ENCODE assay signal across 9 cellular contexts in the genomic region with DNA sequence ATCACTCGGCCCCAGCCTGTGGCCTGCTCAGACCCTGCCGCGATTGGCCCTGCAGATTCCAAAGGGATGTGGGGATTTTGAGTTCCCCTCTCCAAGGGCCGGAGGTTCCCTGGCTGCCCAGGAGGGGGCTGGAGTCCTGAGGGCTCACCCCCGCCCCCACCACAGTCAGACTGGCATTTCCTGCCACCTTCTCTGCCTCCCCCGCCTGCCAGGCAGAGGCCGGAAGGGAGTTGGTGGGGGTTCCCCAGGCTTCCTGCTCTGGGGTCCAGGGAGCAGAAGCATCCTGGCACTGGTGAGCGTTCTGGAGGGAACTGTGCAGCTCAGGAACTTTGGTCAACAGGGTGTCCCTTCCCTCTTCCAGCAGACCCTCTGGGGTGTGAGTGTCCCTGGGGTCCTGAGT.
DNase-seq lines count a peak whose midpoint lies in the region; ATAC-seq and TF ChIP-seq lines count a peak whose summit lies in the region.
"Had no signal": no experiment of that assay in that cellular context is flagged by ENCODE, and none has a peak within 500 bp of the region (broad histone marks: within the 10 kb centered on the region; RNA-seq: fewer than 3 reads in every experiment).

No MANE protein-coding gene starts in this region.

- H3K9me3 Mint-ChIP-seq in CD8-positive, alpha-beta memory T cell = peaks cover 0 to 3% (median 0%) of the 10 kb centered on the region in 5 donors
- H3K9me3 Mint-ChIP-seq in activated naive CD4-positive, alpha-beta T cell treated with anti-CD3 and anti-CD28 coated beads, Interleukin-2, amount 50 U/mL, for 24 hours = no peaks in the 10 kb centered on the region

- TF ChIP-seq CTCF in neutrophil (IDR thresholded peaks at IDR 0.05) = no peak
- TF ChIP-seq CTCF in thyroid gland (IDR thresholded peaks at IDR 0.05) = no peak

- no peaks in the 10 kb centered on the region for H3K36me3 ChIP-seq in CD8-positive, alpha-beta memory T cell (ENCODE audit: insufficient read depth, low read length)
- peaks cover 13% of the 10 kb centered on the region for H3K36me3 ChIP-seq in neutrophil
- peaks cover 0 to 2% of the 10 kb centered on the region in 2 donors for H3K36me3 ChIP-seq in thyroid gland

- H3K27me3 ChIP-seq in CD8-positive, alpha-beta memory T cell (ENCODE audit: insufficient read depth, low read length, poor library complexity, severe bottlenecking) = no peaks in the 10 kb centered on the region
- H3K27me3 ChIP-seq in neutrophil = no peaks in the 10 kb centered on the region
- H3K27me3 ChIP-seq in thyroid gland = no peaks in the 10 kb centered on the region

- intact Hi-C loops in thyroid gland (cut with DNase I) = no loop called here

- TF ChIP-seq POLR2A in thyroid gland (IDR thresholded peaks at IDR 0.05) = no peak

- no peaks in the 10 kb centered on the region for H3K27me3 Mint-ChIP-seq in CD8-positive, alpha-beta memory T cell
- no peaks in the 10 kb centered on the region for H3K27me3 Mint-ChIP-seq in activated naive CD4-positive, alpha-beta T cell treated with anti-CD3 and anti-CD28 coated beads, Interleukin-2, amount 50 U/mL, for 24 hours
- H3K27me3 Mint-ChIP-seq: brain had no signal

- no peak for ATAC-seq in HG03457 (IDR thresholded peaks at IDR 0.05; ENCODE audit: unreplicated experiment)

- CTCF ChIA-PET in CD8-positive, alpha-beta memory T cell (lab: Charles Lee) = interaction anchor here (0.9 to 3.3 kb wide), 3 partner anchors 11 to 46 kb away, joined by 3 to 11 read pairs (median 4); no protein-coding TSS in a partner anchor

- no peaks in the 10 kb centered on the region for H3K9me3 ChIP-seq in CD8-positive, alpha-beta memory T cell (ENCODE audit: low read length)
- H3K9me3 ChIP-seq in neutrophil = no peaks in the 10 kb centered on the region
- no peaks in the 10 kb centered on the region for H3K9me3 ChIP-seq in thyroid gland

- H3K4me3 Mint-ChIP-seq in CD8-positive, alpha-beta memory T cell = peak overlapping the region; percentile 75 to 92 (median 84)
- H3K4me3 Mint-ChIP-seq in activated naive CD4-positive, alpha-beta T cell treated with anti-CD3 and anti-CD28 coated beads, Interleukin-2, amount 50 U/mL, for 24 hours = peak overlapping the region; percentile 80
- H3K4me3 Mint-ChIP-seq: brain had no signal

- 68 to 74% methylated on average over 3 to 6 of the region's 8 CpGs for WGBS in thyroid gland, 2 donors

- H3K27ac ChIP-seq in CD8-positive, alpha-beta memory T cell (ENCODE audit: low read depth, low read length) = peak overlapping the region; percentile 66
- H3K27ac ChIP-seq in neutrophil (peak overlapping the region; percentile 100), thyroid gland (peak overlapping the region in 1 of 3 donors; percentile 33)

- peak; percentile 53 to 70 (median 64) for DNase-seq in CD8-positive, alpha-beta memory T cell
- DNase-seq in SW 1271 (lab: John Stamatoyannopoulos, UW) (peak; percentile 46 to 70), thyroid gland (no peak), hypothalamus (lab: John Stamatoyannopoulos, UW) (no peak), NCI-H69 (lab: John Stamatoyannopoulos, UW) (no peak)

- peaks cover 50 to 63% (median 50%) of the 10 kb centered on the region in 3 donors for H3K4me1 Mint-ChIP-seq in CD8-positive, alpha-beta memory T cell
- H3K4me1 Mint-ChIP-seq in activated naive CD4-positive, alpha-beta T cell treated with anti-CD3 and anti-CD28 coated beads, Interleukin-2, amount 50 U/mL, for 24 hours = peaks cover 42% of the 10 kb centered on the region
- H3K4me1 Mint-ChIP-seq: brain had no signal

- POLR2A ChIA-PET in CD8-positive, alpha-beta memory T cell (lab: Charles Lee) = no interaction called here

- H3K4me3 ChIP-seq in CD8-positive, alpha-beta memory T cell (ENCODE audit: low read length) = peak overlapping the region; percentile 62
- H3K4me3 ChIP-seq in neutrophil (ENCODE audit: low read depth in 1 of 2, low read length in 1 of 2) (peak overlapping the region; percentile 62 to 77), thyroid gland (replicated peaks in 1 of 3) (no peak overlapping the region)

- H3K4me1 ChIP-seq in CD8-positive, alpha-beta memory T cell (ENCODE audit: insufficient read depth, low read length) = peaks cover 55% of the 10 kb centered on the region
- H3K4me1 ChIP-seq in neutrophil (ENCODE audit: control insufficient read depth in 1 of 2, insufficient read depth in 1 of 2, low read depth in 1 of 2, low read length in 1 of 2) (peaks cover 95 to 100% of the 10 kb centered on the region in 2 experiments), thyroid gland (peaks cover 31 to 53% of the 10 kb centered on the region in 2 donors)

- H3K36me3 Mint-ChIP-seq in CD8-positive, alpha-beta memory T cell = no peaks in the 10 kb centered on the region
- H3K36me3 Mint-ChIP-seq in activated naive CD4-positive, alpha-beta T cell treated with anti-CD3 and anti-CD28 coated beads, Interleukin-2, amount 50 U/mL, for 24 hours = no peaks in the 10 kb centered on the region

- peak overlapping the region; percentile 85 to 99 (median 95) for H3K27ac Mint-ChIP-seq in CD8-positive, alpha-beta memory T cell
- H3K27ac Mint-ChIP-seq in activated naive CD4-positive, alpha-beta T cell treated with anti-CD3 and anti-CD28 coated beads, Interleukin-2, amount 50 U/mL, for 24 hours = peak overlapping the region; percentile 86

Comparison
In these comparisons a context has a peak if more than half of its experiments do, and no peak if none do; other contexts are left out.
1. DNase-seq: peak in CD8-positive, alpha-beta memory T cell (5 of 5) and SW 1271 (2 of 2); none in thyroid gland (0 of 2), hypothalamus (0 of 51) and NCI-H69 (single experiment).
2. H3K4me3 ChIP-seq: peak in CD8-positive, alpha-beta memory T cell (single experiment) and neutrophil (2 of 2); none in thyroid gland (0 of 3).